15 cellular contexts compared by ENCODE assay signal in genomic region chr6:1068068-1068467, GRCh38.
"Had no signal": no experiment of that assay in that cellular context is flagged by ENCODE, and none has a peak within 500 bp of the region (broad histone marks: within the 10 kb centered on the region; RNA-seq: fewer than 3 reads in every experiment).

No MANE protein-coding gene starts in this region.

- DNase-seq: activated naive CD4-positive, alpha-beta T cell treated with anti-CD3 and anti-CD28 coated beads, Interleukin-2, amount 10 ng/mL, durations not matched to agents 7 days and 5 days; adrenal gland; dorsolateral prefrontal cortex; left ventricle myocardium inferior; pancreas; stimulated activated CD4-positive, alpha-beta T cell treated with anti-CD3 and anti-CD28 coated beads, Interleukin-4, amount 100 ng/mL, for 1 hour; stimulated activated naive CD8-positive, alpha-beta T cell treated with anti-CD3 and anti-CD28 coated beads, Interleukin-15, amount 100 ng/mL, for 72 hours; uterus had no signal

- FAIRE-seq: islet of Langerhans, pancreas, TTC549 had no signal

- H3K9ac ChIP-seq: neural progenitor cell had no signal

- H3K4me1 ChIP-seq: adrenal gland, neural progenitor cell, pancreas, uterus had no signal

- H3K27me3 ChIP-seq: adrenal gland, esophagus muscularis mucosa, neural progenitor cell, pancreas, uterus had no signal

- H3K4me2 ChIP-seq: neural progenitor cell had no signal

- H3K4me3 ChIP-seq: adrenal gland, dorsolateral prefrontal cortex, esophagus muscularis mucosa, left ventricle myocardium inferior, neural progenitor cell, pancreas, thoracic aorta, uterus had no signal

- H3K9me3 ChIP-seq: adrenal gland, esophagus muscularis mucosa, left ventricle myocardium inferior, pancreas, thoracic aorta, uterus had no signal

- ATAC-seq: stimulated activated naive CD8-positive, alpha-beta T cell treated with anti-CD3 and anti-CD28 coated beads, Interleukin-15, amount 100 ng/mL, for 72 hours had no signal

- H3K4me1 Mint-ChIP-seq: activated naive CD4-positive, alpha-beta T cell treated with anti-CD3 and anti-CD28 coated beads, Interleukin-2, amount 10 ng/mL, durations not matched to agents 7 days and 5 days; stimulated activated naive CD8-positive, alpha-beta T cell treated with anti-CD3 and anti-CD28 coated beads, Interleukin-15, amount 100 ng/mL, for 72 hours had no signal

- H2AFZ ChIP-seq: neural progenitor cell had no signal

- H3K36me3 ChIP-seq: adrenal gland, esophagus muscularis mucosa, left ventricle myocardium inferior, neural progenitor cell, pancreas, thoracic aorta, uterus had no signal

- H3K27ac ChIP-seq: adrenal gland, dorsolateral prefrontal cortex, esophagus muscularis mucosa, left ventricle myocardium inferior, neural progenitor cell, pancreas, thoracic aorta, uterus had no signal

- H3K4me3 Mint-ChIP-seq: activated naive CD4-positive, alpha-beta T cell treated with anti-CD3 and anti-CD28 coated beads, Interleukin-2, amount 10 ng/mL, durations not matched to agents 7 days and 5 days; neural progenitor cell; stimulated activated naive CD8-positive, alpha-beta T cell treated with anti-CD3 and anti-CD28 coated beads, Interleukin-15, amount 100 ng/mL, for 72 hours; T-helper 1 cell treated with Interleukin-12 subunit alpha and Interleukin-12 subunit beta and Interleukin-4 antibody, amounts not matched to agents 30 μg/mL and 1 μg/mL, for 36 hours had no signal

- H3K36me3 Mint-ChIP-seq: activated naive CD4-positive, alpha-beta T cell treated with anti-CD3 and anti-CD28 coated beads, Interleukin-2, amount 10 ng/mL, durations not matched to agents 7 days and 5 days had no signal

- H3K9me3 Mint-ChIP-seq: activated naive CD4-positive, alpha-beta T cell treated with anti-CD3 and anti-CD28 coated beads, Interleukin-2, amount 10 ng/mL, durations not matched to agents 7 days and 5 days; activated T-helper 2 cell treated with anti-CD3 and anti-CD28 coated beads, Interferon-gamma antibody, Interleukin-2, Interleukin-4, amounts not matched to agents 10 μg/mL and 5 μg/mL and 100 μg/mL, durations not matched to agents 14 hours and 24 hours and 36 hours; neural progenitor cell; stimulated activated naive CD8-positive, alpha-beta T cell treated with anti-CD3 and anti-CD28 coated beads, Interleukin-15, amount 100 ng/mL, for 72 hours; T-helper 1 cell treated with Interleukin-12 subunit alpha and Interleukin-12 subunit beta and Interleukin-4 antibody, amounts not matched to agents 30 μg/mL and 1 μg/mL, for 36 hours had no signal

- H3K27ac Mint-ChIP-seq: activated naive CD4-positive, alpha-beta T cell treated with anti-CD3 and anti-CD28 coated beads, Interleukin-2, amount 10 ng/mL, durations not matched to agents 7 days and 5 days; activated T-helper 2 cell treated with anti-CD3 and anti-CD28 coated beads, Interferon-gamma antibody, Interleukin-2, Interleukin-4, amounts not matched to agents 10 μg/mL and 5 μg/mL and 100 μg/mL, durations not matched to agents 14 hours and 24 hours and 36 hours; stimulated activated naive CD8-positive, alpha-beta T cell treated with anti-CD3 and anti-CD28 coated beads, Interleukin-15, amount 100 ng/mL, for 72 hours; T-helper 1 cell treated with Interleukin-12 subunit alpha and Interleukin-12 subunit beta and Interleukin-4 antibody, amounts not matched to agents 30 μg/mL and 1 μg/mL, for 36 hours had no signal
